In genomic region chr7:134327896-134328295, GRCh38 we compare ENCODE assay signal across 9 cellular contexts. TPM values are rescaled to one million over a fixed set of nuclear protein-coding genes. Genes with fewer than 3 reads are reported as not detected.
A peak's percentile ranks its signal among the peaks of the same experiment; 100 is the strongest.
DNase-seq lines count a peak whose midpoint lies in the region; ATAC-seq, FAIRE-seq and TF ChIP-seq lines count a peak whose summit lies in the region.
"Had no signal": no experiment of that assay in that cellular context is flagged by ENCODE, and none has a peak within 500 bp of the region (broad histone marks: within the 10 kb centered on the region; RNA-seq: fewer than 3 reads in every experiment).

No MANE protein-coding gene starts in this region.

- no peaks in the 10 kb centered on the region for H3K36me3 Mint-ChIP-seq in activated naive CD4-positive, alpha-beta T cell treated with anti-CD3 and anti-CD28 coated beads, Interleukin-2, amount 50 U/mL, for 72 hours

- H3K4me1 ChIP-seq in keratinocyte (ENCODE audit: control insufficient read depth, extremely low read depth, insufficient read depth, low read length): no peaks in the 10 kb centered on the region

- no peak overlapping the region for H3K27ac ChIP-seq in keratinocyte (ENCODE audit: control insufficient read depth, insufficient read depth, low read length)

- no peaks in the 10 kb centered on the region for H3K9me3 ChIP-seq in keratinocyte (ENCODE audit: control insufficient read depth, low read depth, low read length)

- no peaks in the 10 kb centered on the region for H3K36me3 ChIP-seq in keratinocyte (ENCODE audit: control insufficient read depth in 2 of 2, extremely low read depth in 1 of 2, insufficient read depth in 2 of 2, low read length in 2 of 2)

- peak; percentile 69 for DNase-seq in COR-L47 (lab: John Stamatoyannopoulos, UW)
- peak; percentile 35 for DNase-seq in HTR-8/SVneo (ENCODE audit: insufficient read length, low spot score)
- DNase-seq in SHP77 treated with DMSO at 0.1 percent for 48 hours (lab: John Stamatoyannopoulos, UW): peak; percentile 60
- DNase-seq in activated naive CD4-positive, alpha-beta T cell treated with anti-CD3 and anti-CD28 coated beads, Interleukin-2, amount 50 U/mL, for 72 hours (ENCODE audit: low spot score in 2 of 2): peak in 1 of 2 donors; percentile 46
- no peak for DNase-seq in keratinocyte (ENCODE audit: low read depth, low spot score)
- DNase-seq in stimulated activated CD8-positive, alpha-beta memory T cell treated with anti-CD3 and anti-CD28 coated beads, Interleukin-2, amount 100 ng/mL, for 48 hours (ENCODE audit: low read depth in 2 of 2): peak; percentile 27 to 40

- no peaks in the 10 kb centered on the region for H3K79me2 ChIP-seq in keratinocyte (ENCODE audit: control insufficient read depth, insufficient read depth, low read length)

- no peaks in the 10 kb centered on the region for H3K9me3 Mint-ChIP-seq in activated naive CD4-positive, alpha-beta T cell treated with anti-CD3 and anti-CD28 coated beads, Interleukin-2, amount 50 U/mL, for 72 hours

- no peaks in the 10 kb centered on the region for H3K9me1 ChIP-seq in keratinocyte (ENCODE audit: control insufficient read depth, extremely low read depth, insufficient read depth, low read length)

- no peak overlapping the region for H3K4me2 ChIP-seq in keratinocyte (ENCODE audit: control insufficient read depth, extremely low read depth, insufficient read depth, low read depth, low read length)

- H3K4me3 ChIP-seq in keratinocyte (ENCODE audit: control insufficient read depth in 2 of 3, extremely low read depth in 1 of 3, insufficient read depth in 2 of 3, low read depth in 1 of 3, low read length in 3 of 3): no peak overlapping the region

- TF ChIP-seq CTCF in keratinocyte (optimal IDR thresholded peaks at IDR 0.05 in 1 of 3, IDR thresholded peaks at IDR 0.05 in 1 of 3, conservative IDR thresholded peaks at IDR 0.05 in 1 of 3; ENCODE audit: extremely low read depth in 1 of 3, insufficient read depth in 2 of 3, low read length in 3 of 3): peak; percentile 22 to 68 (median 45)

- no peak overlapping the region for H3K9ac ChIP-seq in keratinocyte (ENCODE audit: control insufficient read depth, extremely low read depth, insufficient read depth, low read length)

- no peaks in the 10 kb centered on the region for H4K20me1 ChIP-seq in keratinocyte (ENCODE audit: control insufficient read depth, extremely low read depth, insufficient read depth, low read length)

- FAIRE-seq in HTR-8/SVneo (lab: Jason Lieb, UNC) (no peak), keratinocyte (lab: Jason Lieb, UNC) (no peak)
- FAIRE-seq: TTC549 had no signal

- peak; percentile 83 for ATAC-seq in GM19452 (IDR thresholded peaks at IDR 0.05; ENCODE audit: unreplicated experiment)
- ATAC-seq in activated naive CD4-positive, alpha-beta T cell treated with anti-CD3 and anti-CD28 coated beads, Interleukin-2, amount 50 U/mL, for 72 hours: peak; percentile 74 to 83
- ATAC-seq in GM18520 (IDR thresholded peaks at IDR 0.05; ENCODE audit: unreplicated experiment): no peak

- H3K27ac Mint-ChIP-seq in activated naive CD4-positive, alpha-beta T cell treated with anti-CD3 and anti-CD28 coated beads, Interleukin-2, amount 50 U/mL, for 72 hours: no peak overlapping the region

- H2AFZ ChIP-seq in keratinocyte (ENCODE audit: control insufficient read depth, low read length): no peak overlapping the region

- peaks cover 3% of the 10 kb centered on the region for H3K27me3 ChIP-seq in keratinocyte (ENCODE audit: control insufficient read depth, extremely low read depth, insufficient read depth, low read length)

- dilution Hi-C loops in keratinocyte (cut with MboI; ENCODE audit: extremely low pct_ligation_motif_present, low sequenced_read_pairs): no loop called here

RNA-seq across cellular contexts. Expression of gene SLC35B4, which starts 11.2 kb away (rescaled TPM):
- total RNA-seq in activated naive CD4-positive, alpha-beta T cell treated with anti-CD3 and anti-CD28 coated beads, Interleukin-2, amount 50 U/mL, for 72 hours: 10 to 100 TPM in 1 of 2 donors, 1 to 10 TPM in 1; 6.4 to 15.4 TPM
- polyA plus RNA-seq in keratinocyte: 12.1 to 18.6 TPM (median 16.0 TPM) in 3 replicates
- 0.62 TPM for polyA plus RNA-seq in keratinocyte (2011; ENCODE audit: low read depth)
- polyA plus RNA-seq in keratinocyte (2011; cell fraction: cytosol; rRNA removed): 6.3 and 8.6 TPM in 2 replicates
- 20.8 and 21.8 TPM in 2 replicates for polyA plus RNA-seq in keratinocyte (2011; cell fraction: nucleus; rRNA removed)
- 2.4 and 11.8 TPM in 2 replicates for polyA plus RNA-seq in keratinocyte (2012; ENCODE audit: low replicate concordance)
- polyA minus RNA-seq in keratinocyte: 17.0 to 33.5 TPM (median 26.4 TPM) in 3 replicates
- polyA minus RNA-seq in keratinocyte (2011; cell fraction: cytosol; rRNA and poly(A)+ RNA removed): 15.7 TPM
- polyA minus RNA-seq in keratinocyte (2011; cell fraction: nucleus; rRNA and poly(A)+ RNA removed): 14.7 and 31.8 TPM in 2 replicates
